ENCODE assay signal across 2 cellular contexts in the genomic region with DNA sequence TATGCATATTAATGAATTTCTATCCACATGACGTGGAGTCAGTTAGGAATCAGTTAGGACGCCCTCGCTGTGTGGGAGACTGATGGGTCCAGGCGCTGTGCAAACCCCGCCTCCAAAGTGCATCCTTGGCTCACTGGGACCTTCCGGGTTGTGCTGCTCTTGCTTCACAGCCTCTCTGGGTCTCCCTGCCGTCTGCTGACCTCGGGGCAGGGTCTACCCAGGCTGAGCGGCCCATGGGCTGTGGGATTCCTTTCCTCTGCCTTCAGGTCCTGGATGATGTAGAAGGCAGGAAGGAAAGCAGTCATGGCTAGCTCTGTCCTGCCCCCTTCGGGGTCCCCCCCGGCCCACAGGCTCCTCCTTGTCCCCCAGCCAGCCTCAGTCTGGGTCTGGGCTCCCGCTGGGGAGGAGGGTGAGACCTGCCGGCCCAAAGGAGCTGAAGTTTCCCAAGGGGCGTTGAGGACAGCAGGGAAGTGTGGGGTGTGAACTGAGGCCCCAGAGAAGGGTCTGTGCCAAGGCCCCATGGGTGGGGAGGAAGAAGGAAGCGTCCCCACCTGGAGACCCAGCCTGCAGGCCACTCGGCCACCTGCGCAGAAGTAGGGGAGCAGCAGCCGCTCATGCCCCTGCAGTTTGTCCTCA.
TF ChIP-seq lines count a peak whose summit lies in the region.

No MANE protein-coding gene starts in this region.

TF ChIP-seq in IMR-90, 13 proteins besides CTCF, POLR2A, EP300 and RAD21:
- TF ChIP-seq, protein P1, sequence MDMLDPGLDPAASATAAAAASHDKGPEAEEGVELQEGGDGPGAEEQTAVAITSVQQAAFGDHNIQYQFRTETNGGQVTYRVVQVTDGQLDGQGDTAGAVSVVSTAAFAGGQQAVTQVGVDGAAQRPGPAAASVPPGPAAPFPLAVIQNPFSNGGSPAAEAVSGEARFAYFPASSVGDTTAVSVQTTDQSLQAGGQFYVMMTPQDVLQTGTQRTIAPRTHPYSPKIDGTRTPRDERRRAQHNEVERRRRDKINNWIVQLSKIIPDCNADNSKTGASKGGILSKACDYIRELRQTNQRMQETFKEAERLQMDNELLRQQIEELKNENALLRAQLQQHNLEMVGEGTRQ (IDR thresholded peaks at IDR 0.05; ENCODE audit: low read depth, low read length): no peak
- TF ChIP-seq CEBPB (IDR thresholded peaks at IDR 0.05; ENCODE audit: low read depth, low read length) (no peak), CHD1 (IDR thresholded peaks at IDR 0.05; ENCODE audit: low read depth, low read length) (no peak), MAFK (IDR thresholded peaks at IDR 0.05; ENCODE audit: low read depth, low read length) (no peak)

TF ChIP-seq in H1, 55 proteins besides CTCF, POLR2A, EP300 and RAD21:
- TF ChIP-seq GTF2F1 (IDR thresholded peaks at IDR 0.05; ENCODE audit: borderline replicate concordance, low read depth, low read length): no peak
- no peak for TF ChIP-seq SUZ12 (IDR thresholded peaks at IDR 0.05; ENCODE audit: low read length)
- TF ChIP-seq RBBP5 (IDR thresholded peaks at IDR 0.05; ENCODE audit: borderline replicate concordance, low read depth, low read length): no peak
- no peak for TF ChIP-seq POU5F1 (IDR thresholded peaks at IDR 0.05; ENCODE audit: low read depth, low read length)
- TF ChIP-seq RFX5 (IDR thresholded peaks at IDR 0.05; ENCODE audit: borderline replicate concordance, low read depth, low read length): no peak
- no peak for TF ChIP-seq TBP (IDR thresholded peaks at IDR 0.05; ENCODE audit: low read depth, low read length)
- TF ChIP-seq PHF8 (conservative IDR thresholded peaks at IDR 0.05; ENCODE audit: low read depth, low read length): no peak
- TF ChIP-seq EZH2 (IDR thresholded peaks at IDR 0.05; ENCODE audit: low read depth, low read length, severe bottlenecking): no peak
- no peak for TF ChIP-seq CHD2 (IDR thresholded peaks at IDR 0.05; ENCODE audit: low read length)
- no peak for TF ChIP-seq SP2 (IDR thresholded peaks at IDR 0.05; ENCODE audit: low read length)
- TF ChIP-seq SIRT6 (IDR thresholded peaks at IDR 0.05; ENCODE audit: low read length): no peak
- TF ChIP-seq, protein P2, sequence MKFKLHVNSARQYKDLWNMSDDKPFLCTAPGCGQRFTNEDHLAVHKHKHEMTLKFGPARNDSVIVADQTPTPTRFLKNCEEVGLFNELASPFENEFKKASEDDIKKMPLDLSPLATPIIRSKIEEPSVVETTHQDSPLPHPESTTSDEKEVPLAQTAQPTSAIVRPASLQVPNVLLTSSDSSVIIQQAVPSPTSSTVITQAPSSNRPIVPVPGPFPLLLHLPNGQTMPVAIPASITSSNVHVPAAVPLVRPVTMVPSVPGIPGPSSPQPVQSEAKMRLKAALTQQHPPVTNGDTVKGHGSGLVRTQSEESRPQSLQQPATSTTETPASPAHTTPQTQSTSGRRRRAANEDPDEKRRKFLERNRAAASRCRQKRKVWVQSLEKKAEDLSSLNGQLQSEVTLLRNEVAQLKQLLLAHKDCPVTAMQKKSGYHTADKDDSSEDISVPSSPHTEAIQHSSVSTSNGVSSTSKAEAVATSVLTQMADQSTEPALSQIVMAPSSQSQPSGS (IDR thresholded peaks at IDR 0.05; ENCODE audit: low read length): no peak
- TF ChIP-seq JUND (IDR thresholded peaks at IDR 0.05; ENCODE audit: low read length): no peak
- TF ChIP-seq, protein P3, sequence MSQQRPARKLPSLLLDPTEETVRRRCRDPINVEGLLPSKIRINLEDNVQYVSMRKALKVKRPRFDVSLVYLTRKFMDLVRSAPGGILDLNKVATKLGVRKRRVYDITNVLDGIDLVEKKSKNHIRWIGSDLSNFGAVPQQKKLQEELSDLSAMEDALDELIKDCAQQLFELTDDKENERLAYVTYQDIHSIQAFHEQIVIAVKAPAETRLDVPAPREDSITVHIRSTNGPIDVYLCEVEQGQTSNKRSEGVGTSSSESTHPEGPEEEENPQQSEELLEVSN (IDR thresholded peaks at IDR 0.05): no peak
- TF ChIP-seq SAP30 (IDR thresholded peaks at IDR 0.05; ENCODE audit: insufficient read depth, insufficient replicate concordance, low read length): no peak
- no peak for TF ChIP-seq CBX5 (IDR thresholded peaks at IDR 0.05; ENCODE audit: low read depth, low read length)
- no peak for TF ChIP-seq GABPA (IDR thresholded peaks at IDR 0.05; ENCODE audit: borderline replicate concordance, insufficient read depth, low read length)
TF ChIP-seq in H1: peak in this region for 0.
